1 cellular context compared by ENCODE assay signal in the genomic region with DNA sequence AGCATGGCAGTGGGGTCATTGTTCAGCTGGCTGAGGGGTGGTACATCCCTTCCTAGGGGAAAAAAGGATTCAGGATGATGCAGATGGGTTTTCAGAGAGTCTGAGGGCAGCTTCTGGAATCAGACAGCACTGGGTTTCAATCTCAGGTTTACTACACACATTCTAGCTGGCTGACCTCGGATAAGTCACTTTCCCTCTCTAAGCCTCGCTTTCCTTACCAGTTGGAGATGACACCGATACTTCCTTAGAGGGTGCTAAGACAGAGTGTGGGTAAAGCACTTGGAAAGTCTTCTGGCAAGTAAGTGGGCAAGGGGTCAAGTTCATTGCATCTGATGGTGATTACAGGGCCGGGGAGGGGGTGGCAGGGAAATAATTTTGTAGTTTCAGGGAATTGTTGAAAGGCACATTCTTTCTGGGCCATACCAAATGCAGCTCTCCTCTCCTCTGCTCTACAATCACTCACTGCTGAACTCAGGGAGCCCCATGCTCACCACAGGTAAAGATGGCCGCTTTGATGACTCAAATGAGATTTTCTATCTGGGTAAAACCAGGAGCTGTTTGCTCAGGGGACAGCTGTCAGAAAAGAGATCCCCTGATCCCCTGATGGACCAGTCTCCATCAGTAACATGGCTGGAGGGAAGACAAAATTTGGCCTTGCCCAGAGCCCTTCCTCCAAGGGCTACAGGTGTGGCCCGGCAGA.
TF ChIP-seq lines count a peak whose summit lies in the region.

No MANE protein-coding gene starts in this region.

TF ChIP-seq in HepG2, 621 proteins besides CTCF, POLR2A, EP300 and RAD21:
- TF ChIP-seq SP4 (CRISPR knock-in tag; IDR thresholded peaks at IDR 0.05) (no peak), FOSL2 (CRISPR knock-in tag; IDR thresholded peaks at IDR 0.05) (no peak), ZNF232 (CRISPR knock-in tag; IDR thresholded peaks at IDR 0.05; ENCODE audit: borderline replicate concordance) (no peak), SRF (IDR thresholded peaks at IDR 0.05; ENCODE audit: low read depth, low read length) (no peak), MED13 (CRISPR knock-in tag; IDR thresholded peaks at IDR 0.05) (no peak), ZNF749 (CRISPR knock-in tag; IDR thresholded peaks at IDR 0.05; ENCODE audit: borderline replicate concordance) (no peak), CCAR2 (optimal IDR thresholded peaks at IDR 0.05; ENCODE audit: low read depth, low read length) (no peak)
TF ChIP-seq in HepG2: peak in this region for 0.
